Comparison of ENCODE assay signal across 20 cellular contexts in genomic region chrX:49704692-49705404, GRCh38. TPM values are rescaled to one million over a fixed set of nuclear protein-coding genes. Genes with fewer than 3 reads are reported as not detected.
DNase-seq lines count a peak whose midpoint lies in the region; ATAC-seq and TF ChIP-seq lines count a peak whose summit lies in the region.
"Had no signal": no experiment of that assay in that cellular context is flagged by ENCODE, and none has a peak within 500 bp of the region (broad histone marks: within the 10 kb centered on the region; RNA-seq: fewer than 3 reads in every experiment).

No MANE protein-coding gene starts in this region.

- H3K4me3 ChIP-seq in HEK293 (ENCODE audit: low read depth, low read length) (no peak overlapping the region), gastrocnemius medialis (no peak overlapping the region), HAP-1 (no peak overlapping the region)
- H3K4me3 ChIP-seq: BLaER1 treated with 17β-estradiol and CSF1 and Interleukin-3, amounts not matched to agents 10 nM and 100 nM; SJSA1 had no signal

- H3K36me3 Mint-ChIP-seq in activated T-helper 17 cell treated with anti-CD3 and anti-CD28 coated beads, Interleukin-2, amount 50 U/mL, for 72 hours (ENCODE audit: low read depth): no peaks in the 10 kb centered on the region

- H3K4me3 Mint-ChIP-seq in activated T-helper 17 cell treated with anti-CD3 and anti-CD28 coated beads, Interleukin-2, amount 50 U/mL, for 72 hours: no peak overlapping the region
- H3K4me3 Mint-ChIP-seq: CD4-positive, alpha-beta T cell; H9 had no signal

- POLR2A ChIA-PET in HEK293 (lab: Yijun Ruan, JAX): interaction anchor here (0.6 kb wide), 1 partner anchor 1109 kb away, joined by 5 read pairs; no protein-coding TSS in a partner anchor

- no peak for TF ChIP-seq POLR2A in gastrocnemius medialis (IDR thresholded peaks at IDR 0.05)

- H3K27me3 Mint-ChIP-seq in activated T-helper 17 cell treated with anti-CD3 and anti-CD28 coated beads, Interleukin-2, amount 50 U/mL, for 72 hours: peaks cover 6% of the 10 kb centered on the region

- peak overlapping the region; percentile 47 for H3K27ac ChIP-seq in HEK293 (ENCODE audit: extremely low read depth, low read depth, low read length)
- H3K27ac ChIP-seq in gastrocnemius medialis: no peak overlapping the region
- H3K27ac ChIP-seq: BLaER1 treated with 17β-estradiol and CSF1 and Interleukin-3, amounts not matched to agents 10 nM and 100 nM; KMS-11; SJSA1 had no signal

- intact Hi-C loops in gastrocnemius medialis (cut with DNase I; ENCODE audit: low total_unique reads): no loop called here

- peak; percentile 76 for ATAC-seq in activated T-helper 17 cell treated with anti-CD3 and anti-CD28 coated beads, Interleukin-2, amount 50 U/mL, for 72 hours (replicated peaks)
- ATAC-seq in gastrocnemius medialis: peak; percentile 80 to 90

- H3K4me1 ChIP-seq in HEK293 (ENCODE audit: control insufficient read depth, insufficient read depth, low read length) (peaks cover 2% of the 10 kb centered on the region; the same call in 1 of the 2 replicates), gastrocnemius medialis (no peaks in the 10 kb centered on the region), HAP-1 (peaks cover 5% of the 10 kb centered on the region)
- H3K4me1 ChIP-seq: SJSA1 had no signal

- CTCF ChIA-PET in HEK293 (lab: Yijun Ruan, JAX): no interaction called here

- H3K27ac Mint-ChIP-seq in activated T-helper 17 cell treated with anti-CD3 and anti-CD28 coated beads, Interleukin-2, amount 50 U/mL, for 72 hours: no peak overlapping the region
- H3K27ac Mint-ChIP-seq: CD4-positive, alpha-beta T cell; H9 had no signal

- peaks cover 0 to 3% (median 0%) of the 10 kb centered on the region in 3 donors for H3K27me3 ChIP-seq in gastrocnemius medialis
- peaks cover 7% of the 10 kb centered on the region; the same call in 1 of the 2 replicates for H3K27me3 ChIP-seq in HAP-1 (ENCODE audit: low read depth)
- H3K27me3 ChIP-seq: SJSA1 had no signal

- TF ChIP-seq CTCF in HEK293 (tag by site-specific recombination; IDR thresholded peaks at IDR 0.05) (no peak), gastrocnemius medialis (IDR thresholded peaks at IDR 0.05 in 4 of 5, conservative IDR thresholded peaks at IDR 0.05 in 1 of 5) (no peak)

- no peaks in the 10 kb centered on the region for H3K9me3 Mint-ChIP-seq in activated T-helper 17 cell treated with anti-CD3 and anti-CD28 coated beads, Interleukin-2, amount 50 U/mL, for 72 hours
- H3K9me3 Mint-ChIP-seq: CD4-positive, alpha-beta T cell had no signal

- H3K9me3 ChIP-seq in HEK293 (ENCODE audit: control insufficient read depth, insufficient read depth, low read depth, low read length) (no peaks in the 10 kb centered on the region), gastrocnemius medialis (no peaks in the 10 kb centered on the region), HAP-1 (no peaks in the 10 kb centered on the region)
- H3K9me3 ChIP-seq: BLaER1 treated with 17β-estradiol and CSF1 and Interleukin-3, amounts not matched to agents 10 nM and 100 nM; SJSA1 had no signal

- no peaks in the 10 kb centered on the region for H3K4me1 Mint-ChIP-seq in activated T-helper 17 cell treated with anti-CD3 and anti-CD28 coated beads, Interleukin-2, amount 50 U/mL, for 72 hours

- in situ Hi-C loops in gastrocnemius medialis (cut with MboI; ENCODE audit: low sequenced_read_pairs in 4 of 4) (no loop called here), HAP-1 (cut with MboI; ENCODE audit: low sequenced_read_pairs) (no loop called here)

- peak; percentile 5 for DNase-seq in activated CD4-positive, alpha-beta T cell treated with anti-CD3 and anti-CD28 coated beads for 48 hours
- DNase-seq in activated CD4-positive, alpha-beta T cell treated with anti-CD3 and anti-CD28 coated beads, Interleukin-2, amount 50 U/mL, for 48 hours: no peak
- DNase-seq in gastrocnemius medialis: no peak
- DNase-seq in stimulated activated naive CD4-positive, alpha-beta T cell (lab: John Stamatoyannopoulos, UW): no peak
- DNase-seq in HAP-1 (ENCODE audit: low spot score in 2 of 2): no peak
- DNase-seq: AML-193; CD4-positive, alpha-beta T cell; H9; IMR-90; MM.1S; NCI-H2029; NCI-H526 treated with DMSO at 0.1 percent for 48 hours; Right ventricle myocardium superior; RPMI8226 had no signal

- no peaks in the 10 kb centered on the region for H3K36me3 ChIP-seq in HEK293 (ENCODE audit: control insufficient read depth in 2 of 2, insufficient read depth in 1 of 2, low read length in 2 of 2)
- H3K36me3 ChIP-seq in gastrocnemius medialis: no peaks in the 10 kb centered on the region
- H3K36me3 ChIP-seq in HAP-1 (replicated peaks): no peaks in the 10 kb centered on the region
- H3K36me3 ChIP-seq: BLaER1 treated with 17β-estradiol and CSF1 and Interleukin-3, amounts not matched to agents 10 nM and 100 nM; SJSA1 had no signal

TF ChIP-seq in HEK293, 187 proteins besides CTCF, POLR2A, EP300 and RAD21:
- TF ChIP-seq ZNF843 (tag by site-specific recombination; IDR thresholded peaks at IDR 0.05) (peak; percentile 55; the same call in 1 of the 2 replicates), ZNF202 (tag by site-specific recombination; IDR thresholded peaks at IDR 0.05; ENCODE audit: borderline replicate concordance) (no peak), PRDM6 (tag by site-specific recombination; IDR thresholded peaks at IDR 0.05) (peak; percentile 71), TCF7L2 (IDR thresholded peaks at IDR 0.05; ENCODE audit: borderline replicate concordance, low read depth, low read length) (peak; percentile 53; the same call in 1 of the 2 replicates), ZNF776 (tag by site-specific recombination; IDR thresholded peaks at IDR 0.05; ENCODE audit: borderline replicate concordance) (no peak)
- TF ChIP-seq, protein P1, sequence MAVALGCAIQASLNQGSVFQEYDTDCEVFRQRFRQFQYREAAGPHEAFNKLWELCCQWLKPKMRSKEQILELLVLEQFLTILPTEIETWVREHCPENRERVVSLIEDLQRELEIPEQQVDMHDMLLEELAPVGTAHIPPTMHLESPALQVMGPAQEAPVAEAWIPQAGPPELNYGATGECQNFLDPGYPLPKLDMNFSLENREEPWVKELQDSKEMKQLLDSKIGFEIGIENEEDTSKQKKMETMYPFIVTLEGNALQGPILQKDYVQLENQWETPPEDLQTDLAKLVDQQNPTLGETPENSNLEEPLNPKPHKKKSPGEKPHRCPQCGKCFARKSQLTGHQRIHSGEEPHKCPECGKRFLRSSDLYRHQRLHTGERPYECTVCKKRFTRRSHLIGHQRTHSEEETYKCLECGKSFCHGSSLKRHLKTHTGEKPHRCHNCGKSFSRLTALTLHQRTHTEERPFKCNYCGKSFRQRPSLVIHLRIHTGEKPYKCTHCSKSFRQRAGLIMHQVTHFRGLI (tag by site-specific recombination; IDR thresholded peaks at IDR 0.05): peak; percentile 94

RNA-seq across cellular contexts. Expression of gene PAGE1, which starts 9.1 kb away (rescaled TPM):
- not detected for total RNA-seq in activated T-helper 17 cell treated with anti-CD3 and anti-CD28 coated beads, Interleukin-2, amount 50 U/mL, for 72 hours
- total RNA-seq in gastrocnemius medialis: not detected
- total RNA-seq: CD4-positive, alpha-beta T cell; H9; IMR-90; NCI-H460; Right ventricle myocardium superior; SJSA1 had no signal
